ENCODE assay signal across 21 cellular contexts in genomic region chr19:33000510-33000909, GRCh38. TPM values are rescaled to one million over a fixed set of nuclear protein-coding genes. Genes with fewer than 3 reads are reported as not detected.
DNase-seq lines count a peak whose midpoint lies in the region; ATAC-seq and TF ChIP-seq lines count a peak whose summit lies in the region.
"Had no signal": no experiment of that assay in that cellular context is flagged by ENCODE, and none has a peak within 500 bp of the region (broad histone marks: within the 10 kb centered on the region; RNA-seq: fewer than 3 reads in every experiment).

No MANE protein-coding gene starts in this region.

- H3K9me3 ChIP-seq in CD8-positive, alpha-beta T cell (ENCODE audit: low read length) = no peaks in the 10 kb centered on the region
- no peaks in the 10 kb centered on the region for H3K9me3 ChIP-seq in naive thymus-derived CD4-positive, alpha-beta T cell (ENCODE audit: control insufficient read depth in 2 of 3, low read length in 3 of 3)
- H3K9me3 ChIP-seq: transverse colon had no signal

- no peaks in the 10 kb centered on the region for H3K9me3 Mint-ChIP-seq in activated CD8-positive, alpha-beta memory T cell treated with anti-CD3 and anti-CD28 coated beads, Interleukin-2, amount 10 ng/mL, durations not matched to agents 7 days and 5 days (ENCODE audit: low read depth)
- no peaks in the 10 kb centered on the region for H3K9me3 Mint-ChIP-seq in CD8-positive, alpha-beta T cell
- H3K9me3 Mint-ChIP-seq in activated CD4-positive, alpha-beta memory T cell treated with anti-CD3 and anti-CD28 coated beads for 36 hours = no peaks in the 10 kb centered on the region
- H3K9me3 Mint-ChIP-seq in naive thymus-derived CD4-positive, alpha-beta T cell = peaks cover 0 to 1% (median 0%) of the 10 kb centered on the region in 11 donors
- H3K9me3 Mint-ChIP-seq: activated naive CD4-positive, alpha-beta T cell treated with anti-CD3 and anti-CD28 coated beads, Interleukin-2, amount 50 U/mL, for 72 hours had no signal

- POLR2A ChIA-PET in CD8-positive, alpha-beta T cell (lab: Charles Lee) = no interaction called here
- POLR2A ChIA-PET in activated CD4-positive, alpha-beta memory T cell treated with anti-CD3 and anti-CD28 coated beads for 36 hours (lab: Charles Lee) = no interaction called here
- POLR2A ChIA-PET in naive thymus-derived CD4-positive, alpha-beta T cell (lab: Charles Lee) = no interaction called here

- peaks cover 15% of the 10 kb centered on the region for H3K4me1 Mint-ChIP-seq in activated CD8-positive, alpha-beta memory T cell treated with anti-CD3 and anti-CD28 coated beads, Interleukin-2, amount 10 ng/mL, durations not matched to agents 7 days and 5 days
- H3K4me1 Mint-ChIP-seq in CD8-positive, alpha-beta T cell (ENCODE audit: low read depth) = peaks cover 13% of the 10 kb centered on the region
- peaks cover 7% of the 10 kb centered on the region for H3K4me1 Mint-ChIP-seq in activated CD4-positive, alpha-beta memory T cell treated with anti-CD3 and anti-CD28 coated beads for 36 hours (ENCODE audit: low read depth)
- peaks cover 10 to 22% (median 16%) of the 10 kb centered on the region in 7 donors for H3K4me1 Mint-ChIP-seq in naive thymus-derived CD4-positive, alpha-beta T cell

- no peak overlapping the region for H3K4me3 ChIP-seq in CD8-positive, alpha-beta T cell (ENCODE audit: low read depth, low read length)
- H3K4me3 ChIP-seq in naive thymus-derived CD4-positive, alpha-beta T cell (ENCODE audit: low read length) = no peak overlapping the region
- H3K4me3 ChIP-seq: smooth muscle cell, transverse colon had no signal

- H3K36me3 ChIP-seq in CD8-positive, alpha-beta T cell (ENCODE audit: insufficient read depth, low read length) = no peaks in the 10 kb centered on the region
- no peaks in the 10 kb centered on the region for H3K36me3 ChIP-seq in naive thymus-derived CD4-positive, alpha-beta T cell (ENCODE audit: control insufficient read depth in 2 of 3, insufficient read depth in 3 of 3, low read length in 3 of 3)

- H3K27me3 ChIP-seq in CD8-positive, alpha-beta T cell (ENCODE audit: insufficient read depth, low read length) = no peaks in the 10 kb centered on the region
- H3K27me3 ChIP-seq in naive thymus-derived CD4-positive, alpha-beta T cell (ENCODE audit: control insufficient read depth in 2 of 2, insufficient read depth in 2 of 2, low read length in 2 of 2) = no peaks in the 10 kb centered on the region
- H3K27me3 ChIP-seq: transverse colon had no signal

- CTCF ChIA-PET in activated CD8-positive, alpha-beta memory T cell treated with anti-CD3 and anti-CD28 coated beads, Interleukin-2, amount 10 ng/mL, durations not matched to agents 7 days and 5 days (lab: Charles Lee) = interaction anchor here (1.2 to 3.2 kb wide), 2 partner anchors 25 to 27 kb away, joined by 4 to 8 read pairs; no protein-coding TSS in a partner anchor
- CTCF ChIA-PET in CD8-positive, alpha-beta T cell (lab: Charles Lee) = no interaction called here
- CTCF ChIA-PET in activated CD4-positive, alpha-beta memory T cell treated with anti-CD3 and anti-CD28 coated beads for 36 hours (lab: Charles Lee) = no interaction called here
- CTCF ChIA-PET in naive thymus-derived CD4-positive, alpha-beta T cell (lab: Charles Lee) = no interaction called here

- peak; percentile 86 for ATAC-seq in activated CD8-positive, alpha-beta memory T cell treated with anti-CD3 and anti-CD28 coated beads, Interleukin-2, amount 10 ng/mL, durations not matched to agents 7 days and 5 days
- ATAC-seq in CD8-positive, alpha-beta T cell = peak; percentile 52
- ATAC-seq in naive thymus-derived CD4-positive, alpha-beta T cell = peak; percentile 27
- ATAC-seq in GM21529 (IDR thresholded peaks at IDR 0.05; ENCODE audit: unreplicated experiment) = no peak

- no peak overlapping the region for H3K27ac ChIP-seq in CD8-positive, alpha-beta T cell (ENCODE audit: low read depth, low read length)
- no peak overlapping the region for H3K27ac ChIP-seq in naive thymus-derived CD4-positive, alpha-beta T cell (ENCODE audit: low read depth, low read length)
- H3K27ac ChIP-seq: epithelial cell of prostate, transverse colon had no signal

- intact Hi-C loops in CD8-positive, alpha-beta T cell (cut with DNase I, micrococcal nuclease) = no loop called here
- intact Hi-C loops in activated CD4-positive, alpha-beta memory T cell treated with anti-CD3 and anti-CD28 coated beads for 36 hours (cut with micrococcal nuclease) = no loop called here
- intact Hi-C loops in naive thymus-derived CD4-positive, alpha-beta T cell (cut with micrococcal nuclease) = no loop called here
- intact Hi-C loops in posterior vena cava (cut with DNase I) = no loop called here

- no peak for TF ChIP-seq CTCF in CD8-positive, alpha-beta T cell (IDR thresholded peaks at IDR 0.05)

- no peaks in the 10 kb centered on the region for H3K36me3 Mint-ChIP-seq in activated CD8-positive, alpha-beta memory T cell treated with anti-CD3 and anti-CD28 coated beads, Interleukin-2, amount 10 ng/mL, durations not matched to agents 7 days and 5 days
- H3K36me3 Mint-ChIP-seq in CD8-positive, alpha-beta T cell = no peaks in the 10 kb centered on the region
- H3K36me3 Mint-ChIP-seq in activated CD4-positive, alpha-beta memory T cell treated with anti-CD3 and anti-CD28 coated beads for 36 hours = no peaks in the 10 kb centered on the region
- H3K36me3 Mint-ChIP-seq in naive thymus-derived CD4-positive, alpha-beta T cell = no peaks in the 10 kb centered on the region
- H3K36me3 Mint-ChIP-seq: activated naive CD4-positive, alpha-beta T cell treated with anti-CD3 and anti-CD28 coated beads, Interleukin-2, amount 50 U/mL, for 72 hours had no signal

- peak overlapping the region; percentile 6 for H3K4me3 Mint-ChIP-seq in activated CD8-positive, alpha-beta memory T cell treated with anti-CD3 and anti-CD28 coated beads, Interleukin-2, amount 10 ng/mL, durations not matched to agents 7 days and 5 days
- peak overlapping the region; percentile 20 for H3K4me3 Mint-ChIP-seq in CD8-positive, alpha-beta T cell
- no peak overlapping the region for H3K4me3 Mint-ChIP-seq in activated CD4-positive, alpha-beta memory T cell treated with anti-CD3 and anti-CD28 coated beads for 36 hours
- peak overlapping the region; percentile 21 to 82 (median 59) for H3K4me3 Mint-ChIP-seq in naive thymus-derived CD4-positive, alpha-beta T cell

- peaks cover 18% of the 10 kb centered on the region for H3K4me1 ChIP-seq in CD8-positive, alpha-beta T cell (ENCODE audit: insufficient read depth, low read length)
- H3K4me1 ChIP-seq in naive thymus-derived CD4-positive, alpha-beta T cell (ENCODE audit: control insufficient read depth in 2 of 2, insufficient read depth in 2 of 2, low read length in 2 of 2) = peaks cover 3% of the 10 kb centered on the region in 2 donors
- H3K4me1 ChIP-seq: transverse colon had no signal

- H3K27ac Mint-ChIP-seq in activated CD8-positive, alpha-beta memory T cell treated with anti-CD3 and anti-CD28 coated beads, Interleukin-2, amount 10 ng/mL, durations not matched to agents 7 days and 5 days = peak overlapping the region; percentile 63
- H3K27ac Mint-ChIP-seq in CD8-positive, alpha-beta T cell = peak overlapping the region; percentile 56
- H3K27ac Mint-ChIP-seq in activated CD4-positive, alpha-beta memory T cell treated with anti-CD3 and anti-CD28 coated beads for 36 hours = no peak overlapping the region
- H3K27ac Mint-ChIP-seq in naive thymus-derived CD4-positive, alpha-beta T cell = peak overlapping the region in 8 of 9 donors; percentile 14 to 84 (median 58)

- no peaks in the 10 kb centered on the region for H3K27me3 Mint-ChIP-seq in activated CD8-positive, alpha-beta memory T cell treated with anti-CD3 and anti-CD28 coated beads, Interleukin-2, amount 10 ng/mL, durations not matched to agents 7 days and 5 days
- no peaks in the 10 kb centered on the region for H3K27me3 Mint-ChIP-seq in CD8-positive, alpha-beta T cell (ENCODE audit: low read depth)
- H3K27me3 Mint-ChIP-seq in activated CD4-positive, alpha-beta memory T cell treated with anti-CD3 and anti-CD28 coated beads for 36 hours = no peaks in the 10 kb centered on the region
- H3K27me3 Mint-ChIP-seq in naive thymus-derived CD4-positive, alpha-beta T cell = peaks cover 0 to 5% (median 0%) of the 10 kb centered on the region in 5 donors

- peak; percentile 77 for DNase-seq in activated CD8-positive, alpha-beta memory T cell treated with anti-CD3 and anti-CD28 coated beads, Interleukin-2, amount 10 ng/mL, durations not matched to agents 7 days and 5 days
- no peak for DNase-seq in activated CD8-positive, alpha-beta memory T cell treated with anti-CD3 and anti-CD28 coated beads, Interleukin-2, amount 50 U/mL, for 4 hours
- peak in 5 of 7 experiments; percentile 5 to 65 (median 23) for DNase-seq in CD8-positive, alpha-beta T cell
- DNase-seq in activated CD4-positive, alpha-beta memory T cell treated with anti-CD3 and anti-CD28 coated beads for 36 hours = peak; percentile 18
- peak in 7 of 9 donors; percentile 11 to 29 (median 24) for DNase-seq in naive thymus-derived CD4-positive, alpha-beta T cell
- no peak for DNase-seq in posterior vena cava (ENCODE audit: low spot score)
- no peak for DNase-seq in NCI-H1694 treated with DMSO at 0.1 percent for 48 hours (lab: John Stamatoyannopoulos, UW)
- DNase-seq: head of caudate nucleus; IMR-90; mammary epithelial cell; NCI-H1417; NCI-H446 treated with DMSO at 0.1 percent for 48 hours; occipital lobe; OCI-M1; Right ventricle myocardium superior; stimulated activated CD4-positive, alpha-beta T cell treated with anti-CD3 and anti-CD28 coated beads, Interleukin-2, amount 100 ng/mL, for 48 hours; transverse colon had no signal

RNA-seq across cellular contexts. Expression of gene FAAP24, which starts 28.5 kb away (rescaled TPM):
- 1 to 10 TPM; 6.7 to 9.7 TPM for total RNA-seq in activated CD8-positive, alpha-beta memory T cell treated with anti-CD3 and anti-CD28 coated beads, Interleukin-2, amount 10 ng/mL, durations not matched to agents 7 days and 5 days
- total RNA-seq in CD8-positive, alpha-beta T cell = 1 to 10 TPM in 1 of 2 experiments, under 1 TPM in 1; 0.69 to 1.2 TPM
- 1 to 10 TPM; 8.1 to 8.3 TPM for total RNA-seq in activated CD4-positive, alpha-beta memory T cell treated with anti-CD3 and anti-CD28 coated beads for 36 hours
- 1 to 10 TPM in 4 of 5 experiments, under 1 TPM in 1; 0.71 to 7.2 (median 2.5) TPM for total RNA-seq in naive thymus-derived CD4-positive, alpha-beta T cell
- 1 to 10 TPM; 2.3 to 3.9 TPM for polyA plus RNA-seq in naive thymus-derived CD4-positive, alpha-beta T cell
- total RNA-seq in posterior vena cava = 1 to 10 TPM in 1 of 2 donors, under 1 TPM in 1; 0.86 to 1.4 TPM

RNA-seq across cellular contexts. Expression of gene CEP89, which starts 28.8 kb away (rescaled TPM):
- 10 to 100 TPM; 17.9 to 21.9 TPM for total RNA-seq in activated CD8-positive, alpha-beta memory T cell treated with anti-CD3 and anti-CD28 coated beads, Interleukin-2, amount 10 ng/mL, durations not matched to agents 7 days and 5 days
- 1 to 10 TPM; 3.0 to 5.5 TPM for total RNA-seq in CD8-positive, alpha-beta T cell
- 10 to 100 TPM; 15.6 to 21.0 TPM for total RNA-seq in activated CD4-positive, alpha-beta memory T cell treated with anti-CD3 and anti-CD28 coated beads for 36 hours
- 10 to 100 TPM in 3 of 5 experiments, 1 to 10 TPM in 2; 7.4 to 22.4 (median 20.1) TPM for total RNA-seq in naive thymus-derived CD4-positive, alpha-beta T cell
- 10 to 100 TPM in 1 of 2 donors, 1 to 10 TPM in 1; 9.6 to 12.4 TPM for polyA plus RNA-seq in naive thymus-derived CD4-positive, alpha-beta T cell
- 10 to 100 TPM; 15.3 to 17.6 TPM for total RNA-seq in posterior vena cava

Comparison
In these comparisons a context has a peak if more than half of its experiments do, and no peak if none do; other contexts are left out.
1. DNase-seq: peak in activated CD8-positive, alpha-beta memory T cell treated with anti-CD3 and anti-CD28 coated beads, Interleukin-2, amount 10 ng/mL, durations not matched to agents 7 days and 5 days (single experiment), CD8-positive, alpha-beta T cell (5 of 7), activated CD4-positive, alpha-beta memory T cell treated with anti-CD3 and anti-CD28 coated beads for 36 hours (single experiment) and naive thymus-derived CD4-positive, alpha-beta T cell (7 of 9); none in activated CD8-positive, alpha-beta memory T cell treated with anti-CD3 and anti-CD28 coated beads, Interleukin-2, amount 50 U/mL, for 4 hours (single experiment), posterior vena cava (single experiment) and NCI-H1694 treated with DMSO at 0.1 percent for 48 hours (single experiment).